ENCODE assay signal across 16 cellular contexts in the genomic region with DNA sequence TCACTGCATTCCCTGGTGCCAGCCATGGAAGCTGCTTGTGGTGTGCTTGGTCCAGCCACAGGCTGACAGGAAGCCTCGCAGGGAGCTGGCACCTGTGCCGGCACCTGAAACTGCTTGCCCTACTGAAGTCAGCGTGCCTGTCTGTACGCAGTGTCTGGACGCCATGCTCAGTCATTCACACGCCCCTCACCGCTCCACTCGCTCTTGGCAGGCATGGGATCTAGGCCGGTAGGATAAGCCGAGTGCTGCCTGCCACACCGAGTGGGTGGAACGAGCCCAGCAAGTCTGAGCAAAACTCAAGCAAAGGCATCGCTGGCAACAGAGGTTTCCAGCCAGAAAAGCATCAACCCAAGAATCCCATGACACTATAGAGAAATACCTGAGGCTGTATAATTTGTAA.
"Had no signal": no experiment of that assay in that cellular context is flagged by ENCODE, and none has a peak within 500 bp of the region (broad histone marks: within the 10 kb centered on the region; RNA-seq: fewer than 3 reads in every experiment).

No MANE protein-coding gene starts in this region.

- H2AFZ ChIP-seq: neural progenitor cell had no signal

- H3K36me3 ChIP-seq: neural progenitor cell, prostate gland, sigmoid colon, thoracic aorta, tibial nerve, vagina had no signal

- H3K4me2 ChIP-seq: neural progenitor cell had no signal

- H3K9ac ChIP-seq: neural progenitor cell had no signal

- H3K9me3 ChIP-seq: mucosa of descending colon, prostate gland, sigmoid colon, thoracic aorta, tibial nerve, vagina had no signal

- ATAC-seq: left ventricle myocardium superior; mucosa of descending colon; naive thymus-derived CD4-positive, alpha-beta T cell; right cardiac atrium; stimulated activated naive B cell treated with anti-CD40 and anti-IgM and Interleukin-4, amounts not matched to agents 10 μg/mL and 1 μg/mL and 100 μg/mL, for 72 hours had no signal

- DNase-seq: effector memory CD4-positive, alpha-beta T cell; erythroblast; left ventricle myocardium superior; mesenchymal stem cell; naive thymus-derived CD4-positive, alpha-beta T cell; nucleus accumbens; right cardiac atrium; sigmoid colon; stimulated activated naive B cell treated with anti-CD40 and anti-IgM and Interleukin-4, amounts not matched to agents 10 μg/mL and 1 μg/mL and 100 μg/mL, for 72 hours had no signal

- H3K4me1 ChIP-seq: sigmoid colon had no signal

- H3K4me3 ChIP-seq: lung, mucosa of descending colon, neural progenitor cell, prostate gland, sigmoid colon, thoracic aorta, tibial nerve, vagina had no signal

- H3K27me3 ChIP-seq: neural progenitor cell, sigmoid colon, tibial nerve, vagina had no signal

- H3K27ac ChIP-seq: neural progenitor cell, prostate gland, sigmoid colon, thoracic aorta, tibial nerve, vagina had no signal
